ENCODE assay signal across 8 cellular contexts in the genomic region with DNA sequence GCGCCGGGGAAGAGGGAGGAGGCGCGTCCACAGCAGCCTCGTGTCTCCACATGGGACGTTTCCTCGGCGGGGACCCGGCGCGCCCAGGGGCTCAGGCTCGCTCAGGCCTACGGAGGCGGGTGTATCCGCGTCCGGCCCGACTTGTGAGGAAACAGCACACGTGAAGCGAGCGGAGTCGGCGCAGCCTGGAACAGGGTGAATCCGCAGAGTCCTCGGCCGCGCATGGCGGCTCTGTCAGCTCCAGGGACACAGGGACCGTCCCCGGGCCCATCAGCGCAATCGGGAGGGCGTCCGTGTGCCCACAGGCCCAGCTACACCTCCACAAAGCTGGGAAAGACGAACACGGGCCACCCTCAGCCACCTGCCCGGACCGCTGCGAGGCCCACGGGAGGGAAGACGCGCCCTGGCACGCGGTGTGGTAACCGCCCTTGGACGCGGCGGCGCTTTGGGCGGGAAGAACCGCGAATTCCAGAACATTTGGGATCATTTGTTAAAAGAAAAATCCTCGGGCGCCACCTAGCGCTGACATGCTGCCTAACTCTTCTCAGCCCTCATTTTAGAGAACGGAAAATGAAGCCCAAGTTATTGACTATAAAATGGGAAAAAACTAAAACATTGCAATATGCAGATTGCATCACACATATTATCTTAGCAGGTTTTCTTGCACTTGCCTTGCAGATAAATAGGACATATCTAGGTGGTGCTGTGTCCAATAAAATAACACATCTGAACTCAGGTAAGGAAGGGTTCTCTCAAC. TPM values are rescaled to one million over a fixed set of nuclear protein-coding genes. Genes with fewer than 3 reads are reported as not detected.
DNase-seq lines count a peak whose midpoint lies in the region; ATAC-seq and TF ChIP-seq lines count a peak whose summit lies in the region.

No MANE protein-coding gene starts in this region.

- TF ChIP-seq POLR2A in right lobe of liver (IDR thresholded peaks at IDR 0.05), result no peak

- peaks cover 2 to 9% of the 10 kb centered on the region in 2 donors for H3K27me3 Mint-ChIP-seq in CD4-positive, alpha-beta memory T cell

- POLR2A ChIA-PET in CD4-positive, alpha-beta memory T cell (lab: Charles Lee; ENCODE audit: partially characterized antibody), result interaction anchor here (1.0 kb wide), 1 partner anchor 390 kb away, joined by 4 read pairs; no protein-coding TSS in a partner anchor

- intact Hi-C loops in CD4-positive, alpha-beta memory T cell (cut with micrococcal nuclease), result loop anchor here (1.0 to 5.0 kb wide), 5 partner anchors 108 to 465 kb away; no protein-coding TSS in a partner anchor
- intact Hi-C loops in right lobe of liver (cut with DNase I), result no loop called here

- peak; percentile 52 to 64 (median 54) for DNase-seq in CD4-positive, alpha-beta memory T cell
- DNase-seq in NCI-H1092 treated with DMSO at 0.1 percent for 48 hours (lab: John Stamatoyannopoulos, UW) (peak; percentile 19), coronary artery (ENCODE audit: low spot score) (no peak), right lobe of liver (peak in 2 of 3 donors; percentile 65 to 66), DMS153 treated with DMSO at 0.1 percent for 48 hours (lab: John Stamatoyannopoulos, UW; ENCODE audit: unreplicated experiment) (no peak)
- peak; percentile 24 for DNase-seq in activated CD4-positive, alpha-beta T cell treated with anti-CD3 and anti-CD28 coated beads for 1 hour
- DNase-seq in stimulated activated CD4-positive, alpha-beta T cell treated with anti-CD3 and anti-CD28 coated beads, Interleukin-4, amount 100 ng/mL, for 4 hours, result peak; percentile 17 to 55

- peaks cover 2 to 6% (median 4%) of the 10 kb centered on the region in 4 donors for H3K4me1 Mint-ChIP-seq in CD4-positive, alpha-beta memory T cell

- H3K4me3 Mint-ChIP-seq in CD4-positive, alpha-beta memory T cell, result peak overlapping the region; percentile 77 to 92 (median 84)

- CTCF ChIA-PET in CD4-positive, alpha-beta memory T cell (lab: Charles Lee; ENCODE audit: partially characterized antibody), result interaction anchor here (0.6 to 5.0 kb wide), 21 partner anchors 11 to 618 kb away, joined by 3 to 88 read pairs (median 4); a partner anchor contains a TSS

- H3K4me1 ChIP-seq in CD4-positive, alpha-beta memory T cell (ENCODE audit: insufficient read depth, low read length), result peaks cover 4% of the 10 kb centered on the region
- H3K4me1 ChIP-seq in right lobe of liver, result peaks cover 0 to 7% (median 0%) of the 10 kb centered on the region in 4 donors

- peak; percentile 62 for ATAC-seq in GM21381 (IDR thresholded peaks at IDR 0.05; ENCODE audit: unreplicated experiment)
- peak; percentile 84 to 95 (median 91) for ATAC-seq in right lobe of liver

- no peaks in the 10 kb centered on the region for H3K9me3 ChIP-seq in CD4-positive, alpha-beta memory T cell (ENCODE audit: control insufficient read depth in 1 of 2, low read length in 2 of 2)
- H3K9me3 ChIP-seq in right lobe of liver, result no peaks in the 10 kb centered on the region

- H3K27ac ChIP-seq in CD4-positive, alpha-beta memory T cell (ENCODE audit: low read depth, low read length), result no peak overlapping the region
- H3K27ac ChIP-seq in coronary artery (no peak overlapping the region), right lobe of liver (no peak overlapping the region)

- H3K9me3 Mint-ChIP-seq in CD4-positive, alpha-beta memory T cell, result peaks cover 0 to 2% (median 0%) of the 10 kb centered on the region in 8 donors

- H3K4me3 ChIP-seq in CD4-positive, alpha-beta memory T cell (ENCODE audit: low read length in 2 of 2), result peak overlapping the region; percentile 21 to 42
- H3K4me3 ChIP-seq in coronary artery (peak overlapping the region; percentile 59), right lobe of liver (peak overlapping the region in 2 of 3 donors; percentile 29 to 32)

- H3K27ac Mint-ChIP-seq in CD4-positive, alpha-beta memory T cell, result peak overlapping the region in 6 of 7 donors; percentile 20 to 84 (median 70)

- no peaks in the 10 kb centered on the region for H3K36me3 ChIP-seq in CD4-positive, alpha-beta memory T cell (ENCODE audit: insufficient read depth, low read length)
- H3K36me3 ChIP-seq in right lobe of liver, result no peaks in the 10 kb centered on the region

- 1% methylated on average over 14 of the region's 56 CpGs for WGBS in right lobe of liver (ENCODE audit: insufficient coverage, low coverage, low lambda C conversion rate, missing lambda C conversion rate)

- H3K36me3 Mint-ChIP-seq in CD4-positive, alpha-beta memory T cell, result no peaks in the 10 kb centered on the region

- TF ChIP-seq CTCF in coronary artery (IDR thresholded peaks at IDR 0.05) (peak; percentile 76), right lobe of liver (IDR thresholded peaks at IDR 0.05) (peak; percentile 72 to 83 (median 78))

- no peaks in the 10 kb centered on the region for H3K27me3 ChIP-seq in CD4-positive, alpha-beta memory T cell (ENCODE audit: insufficient read depth, low read length)
- no peaks in the 10 kb centered on the region for H3K27me3 ChIP-seq in right lobe of liver

RNA-seq across cellular contexts. Expression of a gene that starts 40.4 kb away (rescaled TPM):
- 10 to 100 TPM; 26.2 to 28.1 TPM for total RNA-seq in CD4-positive, alpha-beta memory T cell
- 10 to 100 TPM; 20.0 to 23.5 TPM for polyA plus RNA-seq in CD4-positive, alpha-beta memory T cell
- 10 to 100 TPM in 2 of 6 experiments, 1 to 10 TPM in 4; 4.2 to 11.4 (median 7.0) TPM for total RNA-seq in right lobe of liver

Comparison
In these comparisons a context has a peak if more than half of its experiments do, and no peak if none do; other contexts are left out.
1. DNase-seq: peak in CD4-positive, alpha-beta memory T cell (5 of 5), NCI-H1092 treated with DMSO at 0.1 percent for 48 hours (single experiment), activated CD4-positive, alpha-beta T cell treated with anti-CD3 and anti-CD28 coated beads for 1 hour (single experiment), right lobe of liver (2 of 3) and stimulated activated CD4-positive, alpha-beta T cell treated with anti-CD3 and anti-CD28 coated beads, Interleukin-4, amount 100 ng/mL, for 4 hours (2 of 2); none in coronary artery (single experiment) and DMS153 treated with DMSO at 0.1 percent for 48 hours (single experiment).
2. Peak in every context shown above with its lines, with median percentiles within 50 percentile points of each other: H3K4me3 ChIP-seq.